Comparison of ENCODE assay signal across 28 cellular contexts in genomic region chr9:127109212-127109711, GRCh38. TPM values are rescaled to one million over a fixed set of nuclear protein-coding genes. Genes with fewer than 3 reads are reported as not detected.
A peak's percentile ranks its signal among the peaks of the same experiment; 100 is the strongest.
DNase-seq lines count a peak whose midpoint lies in the region; ATAC-seq and TF ChIP-seq lines count a peak whose summit lies in the region.
"Had no signal": no experiment of that assay in that cellular context is flagged by ENCODE, and none has a peak within 500 bp of the region (broad histone marks: within the 10 kb centered on the region; RNA-seq: fewer than 3 reads in every experiment).

No MANE protein-coding gene starts in this region.

- 57 to 61% methylated on average over 4 to 5 of the region's 5 CpGs for WGBS in transverse colon (ENCODE audit: low coverage in 1 of 2), 2 donors

- ATAC-seq in GM19328 (IDR thresholded peaks at IDR 0.05; ENCODE audit: unreplicated experiment) = no peak
- ATAC-seq: natural killer cell treated with Interleukin-12 subunit alpha and Interleukin-12 subunit beta and Interleukin-15 and Interleukin-18, amount 100 ng/mL, for 72 hours had no signal

- peak; percentile 11 for DNase-seq in NCI-H2029 (lab: John Stamatoyannopoulos, UW)
- DNase-seq in NCI-H2029 treated with DMSO at 0.1 percent for 48 hours (lab: John Stamatoyannopoulos, UW) = no peak
- DNase-seq in left ventricle myocardium inferior = no peak
- DNase-seq in nephron progenitor cell = no peak
- no peak for DNase-seq in transverse colon
- no peak for DNase-seq in HUDEP-2 (lab: John Stamatoyannopoulos, UW; ENCODE audit: unreplicated experiment in 76 of 76)
- no peak for DNase-seq in activated CD4-positive, alpha-beta T cell treated with anti-CD3 and anti-CD28 coated beads, Interleukin-2, amount 10 ng/mL, durations not matched to agents 24 days and 14 days
- DNase-seq: 8988T; activated CD4-positive, alpha-beta T cell treated with anti-CD3 and anti-CD28 coated beads, Interleukin-2, amount 50 U/mL, for 48 hours; activated gamma-delta T cell; activated T-cell treated with anti-CD3 and anti-CD28 coated beads for 4 hours; AML-193; DND-41; hippocampal formation; MM.1S; NCI-H1436 treated with DMSO at 0.1 percent for 48 hours; NCI-H226; Peyer's patch; small intestine; stimulated activated CD4-positive, alpha-beta T cell treated with anti-CD3 and anti-CD28 coated beads, Interleukin-2, amount 100 ng/mL, for 48 hours; stimulated activated naive CD4-positive, alpha-beta T cell treated with Interleukin-2 at 50 U/mL for 16 hours had no signal

- H3K36me3 Mint-ChIP-seq in nephron progenitor cell (ENCODE audit: low read depth) = peaks cover 34% of the 10 kb centered on the region
- no peaks in the 10 kb centered on the region for H3K36me3 Mint-ChIP-seq in activated CD4-positive, alpha-beta T cell treated with anti-CD3 and anti-CD28 coated beads, Interleukin-2, amount 10 ng/mL, durations not matched to agents 24 days and 14 days (ENCODE audit: low read depth)
- H3K36me3 Mint-ChIP-seq: natural killer cell treated with Interleukin-12 subunit alpha and Interleukin-12 subunit beta and Interleukin-15 and Interleukin-18, amount 100 ng/mL, for 72 hours had no signal

- TF ChIP-seq CTCF in left ventricle myocardium inferior (IDR thresholded peaks at IDR 0.05; ENCODE audit: borderline replicate concordance) (no peak), nephron progenitor cell (IDR thresholded peaks at IDR 0.05) (no peak), transverse colon (IDR thresholded peaks at IDR 0.05) (no peak)

- H3K9me3 Mint-ChIP-seq in nephron progenitor cell = no peaks in the 10 kb centered on the region
- H3K9me3 Mint-ChIP-seq in activated CD4-positive, alpha-beta T cell treated with anti-CD3 and anti-CD28 coated beads, Interleukin-2, amount 10 ng/mL, durations not matched to agents 24 days and 14 days = no peaks in the 10 kb centered on the region
- H3K9me3 Mint-ChIP-seq: dendritic cell treated with granulocyte-macrophage colony-stimulating factor and Interleukin-4, amounts not matched to agents 40 ng/mL and 50 ng/mL, for 4 days; IgD-negative memory B cell; natural killer cell treated with Interleukin-12 subunit alpha and Interleukin-12 subunit beta and Interleukin-15 and Interleukin-18, amount 100 ng/mL, for 72 hours had no signal

- in situ Hi-C loops in transverse colon (cut with MboI; ENCODE audit: low pct_ligation_motif_present in 1 of 4, low pct_unique_long_range_greater_than_20kb in 1 of 4, low sequenced_read_pairs in 3 of 4) = no loop called here

- H3K4me3 Mint-ChIP-seq in nephron progenitor cell = no peak overlapping the region
- H3K4me3 Mint-ChIP-seq in activated CD4-positive, alpha-beta T cell treated with anti-CD3 and anti-CD28 coated beads, Interleukin-2, amount 10 ng/mL, durations not matched to agents 24 days and 14 days = no peak overlapping the region
- H3K4me3 Mint-ChIP-seq: dendritic cell treated with granulocyte-macrophage colony-stimulating factor and Interleukin-4, amounts not matched to agents 40 ng/mL and 50 ng/mL, for 4 days; IgD-negative memory B cell; natural killer cell treated with Interleukin-12 subunit alpha and Interleukin-12 subunit beta and Interleukin-15 and Interleukin-18, amount 100 ng/mL, for 72 hours had no signal

- intact Hi-C loops in left ventricle myocardium inferior (cut with micrococcal nuclease) (no loop called here), transverse colon (cut with DNase I; ENCODE audit: low total_unique reads) (no loop called here)
- intact Hi-C loops in activated CD4-positive, alpha-beta T cell treated with anti-CD3 and anti-CD28 coated beads, Interleukin-2, amount 10 ng/mL, durations not matched to agents 24 days and 14 days (cut with micrococcal nuclease) = no loop called here

- H3K9me3 ChIP-seq in left ventricle myocardium inferior (replicated peaks) (no peaks in the 10 kb centered on the region), transverse colon (no peaks in the 10 kb centered on the region)
- H3K9me3 ChIP-seq: Peyer's patch had no signal

- H3K27ac ChIP-seq in left ventricle myocardium inferior (replicated peaks) (peak overlapping the region; percentile 87), transverse colon (peak overlapping the region; percentile 51 to 78 (median 58))
- H3K27ac ChIP-seq: parathyroid adenoma, SK-N-MC had no signal

- no peak overlapping the region for H3K4me3 ChIP-seq in left ventricle myocardium inferior
- H3K4me3 ChIP-seq in transverse colon = no peak overlapping the region
- H3K4me3 ChIP-seq: Peyer's patch, SK-N-MC had no signal

- H3K4me1 ChIP-seq in left ventricle myocardium inferior (peaks cover 100% of the 10 kb centered on the region), transverse colon (peaks cover 0 to 32% (median 7%) of the 10 kb centered on the region in 4 donors)
- H3K4me1 ChIP-seq: parathyroid adenoma had no signal

- H3K27me3 ChIP-seq in left ventricle myocardium inferior (ENCODE audit: low read depth) = no peaks in the 10 kb centered on the region
- H3K27me3 ChIP-seq in transverse colon = no peaks in the 10 kb centered on the region
- H3K27me3 ChIP-seq: Peyer's patch had no signal

- TF ChIP-seq POLR2A in transverse colon (IDR thresholded peaks at IDR 0.05) = no peak

- H3K4me1 Mint-ChIP-seq in nephron progenitor cell = peaks cover 34% of the 10 kb centered on the region
- no peaks in the 10 kb centered on the region for H3K4me1 Mint-ChIP-seq in activated CD4-positive, alpha-beta T cell treated with anti-CD3 and anti-CD28 coated beads, Interleukin-2, amount 10 ng/mL, durations not matched to agents 24 days and 14 days
- H3K4me1 Mint-ChIP-seq: IgD-negative memory B cell had no signal

- H3K27ac Mint-ChIP-seq in nephron progenitor cell = peak overlapping the region; percentile 73
- no peak overlapping the region for H3K27ac Mint-ChIP-seq in activated CD4-positive, alpha-beta T cell treated with anti-CD3 and anti-CD28 coated beads, Interleukin-2, amount 10 ng/mL, durations not matched to agents 24 days and 14 days
- H3K27ac Mint-ChIP-seq: dendritic cell treated with granulocyte-macrophage colony-stimulating factor and Interleukin-4, amounts not matched to agents 40 ng/mL and 50 ng/mL, for 4 days; IgD-negative memory B cell; natural killer cell treated with Interleukin-12 subunit alpha and Interleukin-12 subunit beta and Interleukin-15 and Interleukin-18, amount 100 ng/mL, for 72 hours had no signal

- no peak for TF ChIP-seq EP300 in transverse colon (IDR thresholded peaks at IDR 0.05; ENCODE audit: low read depth)

- H3K36me3 ChIP-seq in left ventricle myocardium inferior (peaks cover 27% of the 10 kb centered on the region), transverse colon (no peaks in the 10 kb centered on the region)

- H3K27me3 Mint-ChIP-seq in nephron progenitor cell (ENCODE audit: low read depth, poor library complexity) = peaks cover 3% of the 10 kb centered on the region
- H3K27me3 Mint-ChIP-seq in activated CD4-positive, alpha-beta T cell treated with anti-CD3 and anti-CD28 coated beads, Interleukin-2, amount 10 ng/mL, durations not matched to agents 24 days and 14 days = peaks cover 17% of the 10 kb centered on the region
- H3K27me3 Mint-ChIP-seq: IgD-negative memory B cell; natural killer cell treated with Interleukin-12 subunit alpha and Interleukin-12 subunit beta and Interleukin-15 and Interleukin-18, amount 100 ng/mL, for 72 hours had no signal

RNA-seq across cellular contexts. Expression of gene ANGPTL2, which starts 13.2 kb away (rescaled TPM):
- total RNA-seq in left ventricle myocardium inferior (35.7 TPM), transverse colon (10 to 100 TPM; 11.0 to 30.8 (median 13.1) TPM)
- total RNA-seq in activated CD4-positive, alpha-beta T cell treated with anti-CD3 and anti-CD28 coated beads, Interleukin-2, amount 10 ng/mL, durations not matched to agents 24 days and 14 days = not detected in 2 replicates
- total RNA-seq: natural killer cell treated with Interleukin-12 subunit alpha and Interleukin-12 subunit beta and Interleukin-15 and Interleukin-18, amount 100 ng/mL, for 72 hours; T-helper 2 cell treated with Interferon-gamma antibody and Interleukin-4, amounts not matched to agents 100 ng/mL and 5 ng/mL, for 36 hours had no signal

Comparison
In these comparisons a context has a peak if more than half of its experiments do, and no peak if none do; other contexts are left out.
1. RNA of gene ANGPTL2, which starts 13.2 kb away (total RNA-seq): 35.7 TPM in left ventricle myocardium inferior (single experiment) and 11.0 to 30.8 TPM in transverse colon; not detected in activated CD4-positive, alpha-beta T cell treated with anti-CD3 and anti-CD28 coated beads, Interleukin-2, amount 10 ng/mL, durations not matched to agents 24 days and 14 days; every median in the first group is over 10 times any median in the second.